21 cellular contexts compared by ENCODE assay signal in genomic region chr7:20958474-20958873, GRCh38.
"Had no signal": no experiment of that assay in that cellular context is flagged by ENCODE, and none has a peak within 500 bp of the region (broad histone marks: within the 10 kb centered on the region; RNA-seq: fewer than 3 reads in every experiment).

No MANE protein-coding gene starts in this region.

- H3K9ac ChIP-seq: neural progenitor cell had no signal

- H3K9me3 ChIP-seq: gastroesophageal sphincter, left ventricle myocardium inferior, right atrium auricular region, spleen, upper lobe of left lung had no signal

- DNase-seq: activated CD4-positive, alpha-beta memory T cell treated with anti-CD3 and anti-CD28 coated beads, Interleukin-2, amount 10 ng/mL, durations not matched to agents 7 days and 5 days; activated CD4-positive, alpha-beta T cell treated with anti-CD3 and anti-CD28 coated beads, Interleukin-2, amount 10 ng/mL, durations not matched to agents 24 days and 14 days; activated effector memory CD4-positive, alpha-beta T cell treated with Interleukin-2 at 50 U/mL for 16 hours; activated naive CD4-positive, alpha-beta T cell treated with anti-CD3 and anti-CD28 coated beads for 36 hours; activated naive CD8-positive, alpha-beta T cell treated with anti-CD3 and anti-CD28 coated beads, Interleukin-2, amount 10 ng/mL, durations not matched to agents 7 days and 5 days; activated T-cell treated with anti-CD3 and anti-CD28 coated beads, Interleukin-2, amount 50 U/mL, for 72 hours; amniotic stem cell; cortex of kidney; head of caudate nucleus; hypothalamus; left ventricle myocardium inferior; naive thymus-derived CD4-positive, alpha-beta T cell; spleen; stimulated activated CD4-positive, alpha-beta T cell treated with anti-CD3 and anti-CD28 coated beads, Interleukin-4, amount 100 ng/mL, for 1 hour; stimulated activated naive CD8-positive, alpha-beta T cell treated with anti-CD3 and anti-CD28 coated beads, Interleukin-15, Interleukin-2, amounts not matched to agents 100 U/mL and 50 U/mL, for 24 hours; upper lobe of left lung had no signal

- H3K27me3 ChIP-seq: cardiac muscle cell, gastroesophageal sphincter, neural progenitor cell, right atrium auricular region, spleen, upper lobe of left lung had no signal

- H3K36me3 ChIP-seq: cardiac muscle cell, gastroesophageal sphincter, left ventricle myocardium inferior, neural progenitor cell, right atrium auricular region, spleen, upper lobe of left lung had no signal

- H2AFZ ChIP-seq: neural progenitor cell had no signal

- H3K27ac ChIP-seq: cardiac muscle cell, epithelial cell of prostate, gastroesophageal sphincter, left ventricle myocardium inferior, neural progenitor cell, right atrium auricular region, spleen, upper lobe of left lung had no signal

- H3K4me3 ChIP-seq: cardiac muscle cell, gastroesophageal sphincter, left ventricle myocardium inferior, neural progenitor cell, right atrium auricular region, spleen, upper lobe of left lung had no signal

- H3K4me2 ChIP-seq: neural progenitor cell had no signal
